8 cellular contexts compared by ENCODE assay signal in genomic region chr11:12086271-12087074, GRCh38. TPM values are rescaled to one million over a fixed set of nuclear protein-coding genes. Genes with fewer than 3 reads are reported as not detected.
DNase-seq lines count a peak whose midpoint lies in the region; ATAC-seq and TF ChIP-seq lines count a peak whose summit lies in the region.

No MANE protein-coding gene starts in this region.

- intact Hi-C loops in body of pancreas (cut with DNase I) (no loop called here), transverse colon (cut with DNase I; ENCODE audit: low total_unique reads) (no loop called here)

- TF ChIP-seq CTCF in body of pancreas (IDR thresholded peaks at IDR 0.05), result no peak
- no peak for TF ChIP-seq CTCF in transverse colon (IDR thresholded peaks at IDR 0.05)

- WGBS in body of pancreas, 2 donors, result 41 to 63% methylated on average over 3 of the region's 3 CpGs
- WGBS in transverse colon (ENCODE audit: low coverage in 1 of 2), 2 donors, result 0 to 34% methylated on average over 1 to 3 of the region's 3 CpGs

- peak; percentile 7 for TF ChIP-seq EP300 in transverse colon (IDR thresholded peaks at IDR 0.05; ENCODE audit: low read depth)

- H3K36me3 ChIP-seq in BLaER1, result no peaks in the 10 kb centered on the region
- H3K36me3 ChIP-seq in body of pancreas (replicated peaks in 1 of 2; ENCODE audit: insufficient read depth in 1 of 2, low read depth in 2 of 2), result no peaks in the 10 kb centered on the region
- no peaks in the 10 kb centered on the region for H3K36me3 ChIP-seq in transverse colon

- H3K4me1 ChIP-seq in BLaER1 (peaks cover 57% of the 10 kb centered on the region), body of pancreas (no peaks in the 10 kb centered on the region), transverse colon (peaks cover 45 to 64% (median 58%) of the 10 kb centered on the region in 4 donors)

- in situ Hi-C loops in transverse colon (cut with MboI; ENCODE audit: low pct_ligation_motif_present in 1 of 4, low pct_unique_long_range_greater_than_20kb in 1 of 4, low sequenced_read_pairs in 3 of 4), result no loop called here

- H3K27me3 ChIP-seq in BLaER1, result no peaks in the 10 kb centered on the region
- no peaks in the 10 kb centered on the region for H3K27me3 ChIP-seq in body of pancreas
- H3K27me3 ChIP-seq in transverse colon, result no peaks in the 10 kb centered on the region

- ATAC-seq in body of pancreas (peak; percentile 72), GM19324 (IDR thresholded peaks at IDR 0.05; ENCODE audit: low FRiP score, unreplicated experiment) (no peak), HG02981 (IDR thresholded peaks at IDR 0.05; ENCODE audit: unreplicated experiment) (no peak)

- H3K9ac ChIP-seq in BLaER1, result no peak overlapping the region

- no peaks in the 10 kb centered on the region for H3K9me3 ChIP-seq in BLaER1
- H3K9me3 ChIP-seq in body of pancreas, result no peaks in the 10 kb centered on the region
- no peaks in the 10 kb centered on the region for H3K9me3 ChIP-seq in transverse colon

- H3K27ac ChIP-seq in BLaER1 (no peak overlapping the region), body of pancreas (peak overlapping the region in 3 of 4 donors; percentile 26 to 65 (median 50)), transverse colon (peak overlapping the region; percentile 86 to 94 (median 92))

- DNase-seq in LoVo (ENCODE audit: low spot score) (peak; percentile 69), body of pancreas (peak in 3 of 4 donors; percentile 27 to 44 (median 34)), kidney tubule cell (ENCODE audit: low spot score) (peak; percentile 98), transverse colon (peak; percentile 64)
- no peak for DNase-seq in stimulated activated CD4-positive, alpha-beta T cell treated with anti-CD3 and anti-CD28 coated beads, Interleukin-15, amount 100 ng/mL, for 24 hours

- no peak overlapping the region for H3K4me3 ChIP-seq in BLaER1
- no peak overlapping the region for H3K4me3 ChIP-seq in body of pancreas
- H3K4me3 ChIP-seq in transverse colon, result no peak overlapping the region

- peak overlapping the region; percentile 66 for H3K4me2 ChIP-seq in BLaER1

- no peaks in the 10 kb centered on the region for H4K20me1 ChIP-seq in BLaER1

- TF ChIP-seq POLR2A in body of pancreas (IDR thresholded peaks at IDR 0.05), result no peak
- peak; percentile 25 for TF ChIP-seq POLR2A in transverse colon (IDR thresholded peaks at IDR 0.05)

RNA-seq across cellular contexts. Expression of gene MICAL2, which starts 23.9 kb away (rescaled TPM):
- total RNA-seq in body of pancreas (10 to 100 TPM; 16.6 to 24.4 TPM), transverse colon (100 to 1,000 TPM; 309 to 483 (median 316) TPM)

Comparison
In these comparisons a context has a peak if more than half of its experiments do, and no peak if none do; other contexts are left out.
1. RNA of gene MICAL2, which starts 23.9 kb away (total RNA-seq): 309 to 483 TPM in transverse colon; 16.6 to 24.4 TPM in body of pancreas; every median in the first group is over 10 times any median in the second.